ENCODE assay signal across 28 cellular contexts in the genomic region with DNA sequence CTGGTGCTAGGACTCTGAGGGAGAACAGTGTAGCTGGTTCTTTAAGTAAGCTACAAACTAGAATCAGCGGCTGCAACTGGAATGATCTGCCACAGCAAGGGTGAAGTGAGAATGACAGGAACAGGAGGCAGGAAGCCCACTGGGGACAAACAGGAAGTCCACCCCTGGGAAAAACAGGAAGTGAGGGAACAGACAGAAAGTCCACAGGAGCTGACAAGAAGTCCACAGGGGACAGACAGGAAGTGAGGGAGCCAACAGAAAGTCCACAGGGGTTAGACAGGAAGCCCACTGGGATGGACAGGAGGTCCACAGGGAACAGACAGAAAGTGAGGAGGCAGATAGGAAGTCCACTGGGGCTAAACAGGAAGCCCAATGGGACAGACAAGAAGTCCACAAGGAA. TPM values are rescaled to one million over a fixed set of nuclear protein-coding genes. Genes with fewer than 3 reads are reported as not detected.
DNase-seq lines count a peak whose midpoint lies in the region; ATAC-seq and TF ChIP-seq lines count a peak whose summit lies in the region.
"Had no signal": no experiment of that assay in that cellular context is flagged by ENCODE, and none has a peak within 500 bp of the region (broad histone marks: within the 10 kb centered on the region; RNA-seq: fewer than 3 reads in every experiment).

No MANE protein-coding gene starts in this region.

- H3K4me3 Mint-ChIP-seq in H9 (no peak overlapping the region), mesothelial cell of epicardium (no peak overlapping the region)
- H3K4me3 Mint-ChIP-seq: B cell; central memory CD8-positive, alpha-beta T cell; naive B cell; stimulated activated memory B cell treated with anti-CD40 and anti-IgM and Interleukin-4, amounts not matched to agents 10 μg/mL and 1 μg/mL and 100 μg/mL, for 72 hours had no signal

- TF ChIP-seq CTCF in A673 (conservative IDR thresholded peaks at IDR 0.05; ENCODE audit: low read depth, low read length) (no peak), H9 (conservative IDR thresholded peaks at IDR 0.05) (no peak), mesothelial cell of epicardium (IDR thresholded peaks at IDR 0.05; ENCODE audit: unreplicated experiment) (no peak), colonic mucosa (IDR thresholded peaks at IDR 0.05) (no peak)

- H3K56ac ChIP-seq in H9 (ENCODE audit: insufficient read length, low read depth, low read length) = no peak overlapping the region

- DNase-seq in A673 (ENCODE audit: low spot score) = peak; percentile 69
- no peak for DNase-seq in H9
- DNase-seq in SJCRH30 = peak; percentile 10 to 34
- no peak for DNase-seq in mesothelial cell of epicardium (ENCODE audit: low spot score in 2 of 2, unreplicated experiment in 2 of 2)
- DNase-seq in NCI-H1105 (lab: John Stamatoyannopoulos, UW) = no peak
- DNase-seq in colonic mucosa = no peak
- DNase-seq in NCI-H526 (lab: John Stamatoyannopoulos, UW) = no peak
- DNase-seq: activated effector memory CD4-positive, alpha-beta T cell treated with anti-CD3 and anti-CD28 coated beads, Interleukin-2, amount 50 U/mL, for 16 hours; activated T-cell treated with anti-CD3 and anti-CD28 coated beads for 4 hours; Caco-2; GF-D8; Karpas-422; left lung; mesendoderm; naive B cell; NCI-H1092; NCI-H187; NCI-H69; RPMI8226; stimulated activated CD4-positive, alpha-beta T cell treated with anti-CD3 and anti-CD28 coated beads, Interleukin-4, amount 100 ng/mL, for 1 hour; T-helper 1 cell; upper lobe of left lung had no signal

- no peak overlapping the region for H3K27ac ChIP-seq in A673 (ENCODE audit: low read depth, low read length, poor library complexity, severe bottlenecking)
- no peak overlapping the region for H3K27ac ChIP-seq in H9 (ENCODE audit: insufficient read length, low read depth, low read length)
- no peak overlapping the region for H3K27ac ChIP-seq in SJCRH30
- no peak overlapping the region for H3K27ac ChIP-seq in colonic mucosa
- H3K27ac ChIP-seq: left lung, upper lobe of left lung had no signal

- H3K9ac ChIP-seq in H9 (ENCODE audit: extremely low read depth, insufficient read length, low read length) (no peak overlapping the region), colonic mucosa (ENCODE audit: low read depth in 2 of 2, low read length in 2 of 2) (no peak overlapping the region)

- no peak overlapping the region for H3K23ac ChIP-seq in H9 (ENCODE audit: insufficient read length, low read depth, low read length)

- no peaks in the 10 kb centered on the region for H3K23me2 ChIP-seq in H9 (ENCODE audit: insufficient read length, low read depth, low read length, poor library complexity, severe bottlenecking)

- WGBS in H9 (ENCODE audit: extremely low coverage, insufficient read length, low lambda C conversion rate) = no CpG with 5 or more reads among the region's 1 CpG

- no peak overlapping the region for H3K4me2 ChIP-seq in H9 (ENCODE audit: insufficient read depth, insufficient read length, low read length)

- H4K8ac ChIP-seq in H9 (replicated peaks; ENCODE audit: insufficient read length, low read depth, low read length) = no peak overlapping the region

- H2AFZ ChIP-seq in H9 (ENCODE audit: low read length) = no peak overlapping the region

- H3K4ac ChIP-seq in H9 (ENCODE audit: low read depth, low read length) = no peak overlapping the region

- H3T11ph ChIP-seq in H9 (ENCODE audit: low read length) = no peak overlapping the region

- H3K9me3 Mint-ChIP-seq in H9 = peaks cover 8 to 13% of the 10 kb centered on the region in 2 experiments; a peak in 4 of 5 replicates
- peaks cover 12% of the 10 kb centered on the region for H3K9me3 Mint-ChIP-seq in mesothelial cell of epicardium

- H4K91ac ChIP-seq in H9 (ENCODE audit: insufficient read length, low read depth, low read length) = no peak overlapping the region

- CTCF ChIA-PET in A673 (lab: Charles Lee) = no interaction called here

- no peaks in the 10 kb centered on the region for H3K36me3 ChIP-seq in A673 (ENCODE audit: insufficient read depth, low read length, poor library complexity, severe bottlenecking)
- no peaks in the 10 kb centered on the region for H3K36me3 ChIP-seq in SJCRH30
- no peaks in the 10 kb centered on the region for H3K36me3 ChIP-seq in colonic mucosa
- H3K36me3 ChIP-seq: left lung, upper lobe of left lung had no signal

- H3K4me1 ChIP-seq in A673 (ENCODE audit: insufficient read depth, low read length, poor library complexity, severe bottlenecking) (peaks cover 12% of the 10 kb centered on the region), H9 (ENCODE audit: insufficient read depth, low read length) (peaks cover 3% of the 10 kb centered on the region; the same call in 1 of the 2 replicates), SJCRH30 (no peaks in the 10 kb centered on the region), colonic mucosa (no peaks in the 10 kb centered on the region)
- H3K4me1 ChIP-seq: Caco-2, upper lobe of left lung had no signal

- POLR2A ChIA-PET in A673 (lab: Charles Lee; ENCODE audit: low non-redundant PET) = no interaction called here

- H2BK15ac ChIP-seq in H9 (ENCODE audit: low read depth, low read length) = no peak overlapping the region

- H3K27me3 ChIP-seq in A673 (replicated peaks; ENCODE audit: insufficient read depth, low read depth, low read length, poor library complexity) = no peaks in the 10 kb centered on the region
- no peaks in the 10 kb centered on the region for H3K27me3 ChIP-seq in H9 (ENCODE audit: insufficient read depth, low read length)
- no peaks in the 10 kb centered on the region for H3K27me3 ChIP-seq in SJCRH30
- no peaks in the 10 kb centered on the region for H3K27me3 ChIP-seq in colonic mucosa
- H3K27me3 ChIP-seq: left lung, upper lobe of left lung had no signal

- peaks cover under 1% of the 10 kb centered on the region for H3K9me3 ChIP-seq in A673 (ENCODE audit: low read depth, low read length, poor library complexity, severe bottlenecking)
- peaks cover under 1% of the 10 kb centered on the region for H3K9me3 ChIP-seq in H9 (ENCODE audit: control insufficient read depth, low read depth, low read length)
- H3K9me3 ChIP-seq in SJCRH30 (replicated peaks) = no peaks in the 10 kb centered on the region
- no peaks in the 10 kb centered on the region for H3K9me3 ChIP-seq in colonic mucosa

- no peak for ATAC-seq in GM21786 (IDR thresholded peaks at IDR 0.05; ENCODE audit: unreplicated experiment)
- ATAC-seq: left lung; stimulated activated memory B cell treated with anti-CD40 and anti-IgM and Interleukin-4, amounts not matched to agents 10 μg/mL and 1 μg/mL and 100 μg/mL, for 72 hours had no signal

- intact Hi-C loops in A673 (cut with micrococcal nuclease; ENCODE audit: unreplicated experiment) = no loop called here
- intact Hi-C loops in colonic mucosa (cut with DNase I) = no loop called here

- H3K4me1 Mint-ChIP-seq in H9 (no peaks in the 10 kb centered on the region; a peak in 1 of 4 replicates), mesothelial cell of epicardium (peaks cover 39% of the 10 kb centered on the region)
- H3K4me1 Mint-ChIP-seq: central memory CD8-positive, alpha-beta T cell had no signal

- no peaks in the 10 kb centered on the region; the same call in 1 of the 2 replicates for H3K79me2 ChIP-seq in H9 (ENCODE audit: insufficient read depth, low read length)

- H3K27me3 Mint-ChIP-seq in H9 (ENCODE audit: low read depth) (no peaks in the 10 kb centered on the region), mesothelial cell of epicardium (ENCODE audit: low read depth) (no peaks in the 10 kb centered on the region)
- H3K27me3 Mint-ChIP-seq: central memory CD8-positive, alpha-beta T cell; naive B cell had no signal

- H4K5ac ChIP-seq in H9 (ENCODE audit: insufficient read length, low read depth, low read length) = no peak overlapping the region

- no peak overlapping the region for H3K14ac ChIP-seq in H9 (ENCODE audit: insufficient read depth, low read length)

- no peak overlapping the region for H2BK12ac ChIP-seq in H9 (ENCODE audit: insufficient read length, low read depth, low read length)

- H3K4me3 ChIP-seq in A673 (ENCODE audit: low read depth, low read length, poor library complexity, severe bottlenecking) (no peak overlapping the region), SJCRH30 (no peak overlapping the region), colonic mucosa (no peak overlapping the region)
- H3K4me3 ChIP-seq: left lung, upper lobe of left lung had no signal

- no peak overlapping the region for H2BK20ac ChIP-seq in H9 (ENCODE audit: low read depth, low read length, poor library complexity, severe bottlenecking)

- H2AK5ac ChIP-seq in H9 (ENCODE audit: insufficient read length, low read length) = peak overlapping the region; percentile 33

- H3K36me3 Mint-ChIP-seq in H9 (ENCODE audit: insufficient read depth in 1 of 3, low read depth in 3 of 3) (peaks cover 9 to 13% (median 10%) of the 10 kb centered on the region in 3 experiments), mesothelial cell of epicardium (peaks cover 12% of the 10 kb centered on the region)
- H3K36me3 Mint-ChIP-seq: naive B cell; stimulated activated memory B cell treated with anti-CD40 and anti-IgM and Interleukin-4, amounts not matched to agents 10 μg/mL and 1 μg/mL and 100 μg/mL, for 72 hours had no signal

- H3K27ac Mint-ChIP-seq in H9 (peak overlapping the region in 1 of 3 experiments; percentile 66; a peak in 4 of 7 replicates), mesothelial cell of epicardium (peak overlapping the region; percentile 23)
- H3K27ac Mint-ChIP-seq: B cell; naive B cell; stimulated activated memory B cell treated with anti-CD40 and anti-IgM and Interleukin-4, amounts not matched to agents 10 μg/mL and 1 μg/mL and 100 μg/mL, for 72 hours had no signal

- no peak overlapping the region for H3K18ac ChIP-seq in H9 (ENCODE audit: insufficient read length, low read depth, low read length)

- no peaks in the 10 kb centered on the region for H3K79me1 ChIP-seq in H9 (ENCODE audit: insufficient read depth, low read depth, low read length, poor library complexity, severe bottlenecking)

- no peak overlapping the region for H2BK120ac ChIP-seq in H9 (ENCODE audit: low read depth, low read length, poor library complexity, severe bottlenecking)

- no peaks in the 10 kb centered on the region for H4K20me1 ChIP-seq in H9 (ENCODE audit: control insufficient read depth, insufficient read depth, insufficient read length)

- no peak overlapping the region for H2BK5ac ChIP-seq in H9 (ENCODE audit: insufficient read length, low read length)

- no TSS peak for BruUV-seq in A673 (replicated peaks; lab: Mats Ljungman, UMichigan)

RNA-seq across cellular contexts. Expression of gene ADAMTS16, which starts 15.5 kb away (rescaled TPM):
- 0.28 and 0.35 TPM in 2 replicates for total RNA-seq in A673 (2021)
- total RNA-seq in H9 (2021) = 4.5 and 4.6 TPM in 2 replicates
- total RNA-seq in SJCRH30 (2014; rRNA removed; shearing (Covaris generic)) = 0.35 and 0.71 TPM in 2 replicates
- 23.7 to 27.6 TPM (median 24.3 TPM) in 3 replicates for total RNA-seq in mesothelial cell of epicardium
- total RNA-seq in colonic mucosa = under 1 TPM in 1 of 2 donors, not detected in 1; 0.16 TPM
- total RNA-seq: B cell, dermis microvascular lymphatic vessel endothelial cell, osteocyte had no signal

Comparison
In these comparisons a context has a peak if more than half of its experiments do, and no peak if none do; other contexts are left out.
1. DNase-seq: peak in A673 (single experiment) and SJCRH30 (2 of 2); none in H9 (single experiment), mesothelial cell of epicardium (0 of 2), NCI-H1105 (single experiment), colonic mucosa (single experiment) and NCI-H526 (0 of 2).